Comparison of ENCODE assay signal across 8 cellular contexts in genomic region chr18:32730068-32730467, GRCh38. TPM values are rescaled to one million over a fixed set of nuclear protein-coding genes. Genes with fewer than 3 reads are reported as not detected.
DNase-seq lines count a peak whose midpoint lies in the region; ATAC-seq and TF ChIP-seq lines count a peak whose summit lies in the region.

No MANE protein-coding gene starts in this region.

- peak overlapping the region in 1 of 59 donors; percentile 29 for H3K27ac ChIP-seq in dorsolateral prefrontal cortex

- TF ChIP-seq CTCF in NB4 (IDR thresholded peaks at IDR 0.05; ENCODE audit: low read depth, low read length): no peak
- TF ChIP-seq CTCF in dorsolateral prefrontal cortex (IDR thresholded peaks at IDR 0.05 in 54 of 56, conservative IDR thresholded peaks at IDR 0.05 in 2 of 56; ENCODE audit: low read depth in 1 of 56, partially characterized antibody in 56 of 56): no peak

- DNase-seq in NB4 (ENCODE audit: low read depth): no peak
- no peak for DNase-seq in dorsolateral prefrontal cortex
- no peak for DNase-seq in skeletal muscle cell (ENCODE audit: low read depth)

- H3K4me3 ChIP-seq in NB4 (ENCODE audit: low read depth, low read length) (peak overlapping the region; percentile 47), dorsolateral prefrontal cortex (peak overlapping the region; percentile 20 to 78 (median 53)), skeletal muscle cell (ENCODE audit: low read depth, low read length) (peak overlapping the region; percentile 40)

- intact Hi-C loops in dorsolateral prefrontal cortex (cut with DNase I): no loop called here

- no peaks in the 10 kb centered on the region for H3K27me3 ChIP-seq in dorsolateral prefrontal cortex

- no peak for TF ChIP-seq POLR2A in GM18505 (IDR thresholded peaks at IDR 0.05; ENCODE audit: borderline replicate concordance, extremely low read depth, insufficient read depth, insufficient read length)
- TF ChIP-seq POLR2A in NB4 (IDR thresholded peaks at IDR 0.05; ENCODE audit: extremely low read depth, insufficient read length): no peak

- ATAC-seq in GM18505 (IDR thresholded peaks at IDR 0.05; ENCODE audit: unreplicated experiment): peak; percentile 5
- no peak for ATAC-seq in GM19035 (IDR thresholded peaks at IDR 0.05; ENCODE audit: unreplicated experiment)
- ATAC-seq in HG03175 (IDR thresholded peaks at IDR 0.05; ENCODE audit: unreplicated experiment): no peak
- no peak for ATAC-seq in GM21526 (IDR thresholded peaks at IDR 0.05; ENCODE audit: low FRiP score, unreplicated experiment)
- no peak for ATAC-seq in HG03439 (IDR thresholded peaks at IDR 0.05; ENCODE audit: unreplicated experiment)

RNA-seq across cellular contexts. Expression of gene KLHL14, which starts 42.8 kb away (rescaled TPM):
- 1 to 10 TPM in 56 of 120 experiments, under 1 TPM in 64; 0.12 to 3.4 (median 0.94) TPM for total RNA-seq in dorsolateral prefrontal cortex
